ENCODE assay signal across 8 cellular contexts in the genomic region with DNA sequence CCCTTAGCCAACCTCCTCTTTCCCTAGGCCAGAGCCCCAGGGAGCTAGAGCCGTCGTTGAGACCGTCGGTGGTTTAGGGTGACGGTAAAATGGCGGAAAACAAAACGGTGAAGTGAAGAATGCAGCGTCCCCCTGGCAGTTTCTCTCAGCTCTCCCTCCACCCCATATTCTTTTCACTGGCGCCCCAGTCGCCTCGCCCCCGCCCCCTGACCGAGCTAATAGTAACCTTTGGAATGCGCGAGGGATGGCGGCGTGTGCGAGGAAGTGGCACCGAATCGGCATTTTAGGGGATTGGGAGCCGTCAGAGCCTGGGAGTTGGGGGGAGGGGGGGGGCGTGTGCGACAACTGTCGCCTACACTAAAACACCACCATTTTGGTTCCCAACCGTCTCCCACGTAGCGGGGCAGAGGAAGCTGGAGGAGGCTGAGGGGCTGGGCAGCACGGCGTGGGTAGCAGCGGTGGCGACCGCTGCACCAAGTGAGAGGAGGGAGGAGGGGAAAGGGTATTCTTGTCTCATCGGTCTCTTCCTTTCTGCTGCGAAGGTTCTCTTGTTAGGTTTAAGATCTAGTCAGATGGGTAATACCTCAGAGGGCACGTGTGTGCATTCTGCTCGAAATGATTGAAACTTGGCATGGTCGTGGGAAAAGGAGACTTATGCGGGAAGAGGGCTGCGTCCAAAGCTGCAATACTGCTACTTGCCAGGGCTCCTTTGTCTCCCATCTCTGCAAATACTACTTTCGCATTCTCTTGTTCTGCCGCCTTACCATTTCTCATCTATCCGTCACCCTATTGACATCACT. TPM values are rescaled to one million over a fixed set of nuclear protein-coding genes. Genes with fewer than 3 reads are reported as not detected.
DNase-seq lines count a peak whose midpoint lies in the region; ATAC-seq and TF ChIP-seq lines count a peak whose summit lies in the region.

No MANE protein-coding gene starts in this region.

- peak overlapping the region; percentile 82 for H3K4me3 Mint-ChIP-seq in dendritic cell treated with granulocyte-macrophage colony-stimulating factor and Interleukin-4, amounts not matched to agents 40 ng/mL and 50 ng/mL, for 4 days

- H2BK120ac ChIP-seq in mesenchymal stem cell (ENCODE audit: low read depth, low read length): no peak overlapping the region

- TF ChIP-seq CTCF in GM13976 (IDR thresholded peaks at IDR 0.05; ENCODE audit: borderline replicate concordance, control extremely low read depth, extremely low read depth, insufficient read depth, missing control alignments): no peak

- peak overlapping the region; percentile 59 for H4K91ac ChIP-seq in mesenchymal stem cell (ENCODE audit: low read length)

- H3K79me1 ChIP-seq in mesenchymal stem cell (replicated peaks; ENCODE audit: low read length, poor library complexity, severe bottlenecking): no peaks in the 10 kb centered on the region

- H3K36me3 ChIP-seq in ACC112 (ENCODE audit: insufficient read depth, low read length) (no peaks in the 10 kb centered on the region), mesenchymal stem cell (ENCODE audit: control insufficient read depth in 1 of 2, insufficient read depth in 2 of 2, low read depth in 1 of 2, low read length in 2 of 2) (no peaks in the 10 kb centered on the region), thymus (ENCODE audit: control insufficient read depth, insufficient read depth) (no peaks in the 10 kb centered on the region)

- no peak overlapping the region for H2AK5ac ChIP-seq in mesenchymal stem cell (ENCODE audit: low read length, severe bottlenecking)

- no peaks in the 10 kb centered on the region for H3K9me3 ChIP-seq in mesenchymal stem cell (ENCODE audit: control insufficient read depth, low read length)
- no peaks in the 10 kb centered on the region for H3K9me3 ChIP-seq in thymus (ENCODE audit: control insufficient read depth)

- intact Hi-C loops in dendritic cell treated with granulocyte-macrophage colony-stimulating factor and Interleukin-4, amounts not matched to agents 40 ng/mL and 50 ng/mL, for 4 days (cut with micrococcal nuclease): no loop called here

- H3K9me3 Mint-ChIP-seq in dendritic cell treated with granulocyte-macrophage colony-stimulating factor and Interleukin-4, amounts not matched to agents 40 ng/mL and 50 ng/mL, for 4 days: no peaks in the 10 kb centered on the region

- H3K27ac ChIP-seq in ACC112 (ENCODE audit: low read depth, low read length) (no peak overlapping the region), mesenchymal stem cell (ENCODE audit: low read length, poor library complexity, severe bottlenecking) (no peak overlapping the region), thymus (ENCODE audit: low read depth) (peak overlapping the region; percentile 10)

- ATAC-seq in HG03159 (IDR thresholded peaks at IDR 0.05; ENCODE audit: unreplicated experiment): peak; percentile 49
- no peak for ATAC-seq in activated CD4-positive, CD25-positive, alpha-beta regulatory T cell treated with anti-CD3 and anti-CD28 coated beads, Interleukin-2, amount 50 U/mL, for 24 hours

- no peak overlapping the region for H3K14ac ChIP-seq in mesenchymal stem cell (ENCODE audit: low read length in 2 of 2)

- peak overlapping the region; percentile 59 for H3K9ac ChIP-seq in mesenchymal stem cell (ENCODE audit: low read length)

- no peak overlapping the region for H2BK15ac ChIP-seq in mesenchymal stem cell (ENCODE audit: low read depth, poor library complexity, severe bottlenecking)

- H3K4me3 ChIP-seq in ACC112 (ENCODE audit: low read depth, low read length): peak overlapping the region; percentile 40
- peak overlapping the region; percentile 62 to 69 for H3K4me3 ChIP-seq in mesenchymal stem cell (ENCODE audit: insufficient read depth in 1 of 2, low read depth in 1 of 2, low read length in 2 of 2)
- peak overlapping the region; percentile 71 for H3K4me3 ChIP-seq in thymus (ENCODE audit: low read length)

- in situ Hi-C loops in GM13976 (cut with MboI; ENCODE audit: low sequenced_read_pairs, unreplicated experiment): no loop called here

- H2BK12ac ChIP-seq in mesenchymal stem cell (ENCODE audit: low read length in 2 of 2): no peak overlapping the region

- H3K27me3 ChIP-seq in ACC112 (ENCODE audit: insufficient read depth, low read length): peaks cover 27% of the 10 kb centered on the region
- peaks cover 0 to 6% of the 10 kb centered on the region in 2 experiments for H3K27me3 ChIP-seq in mesenchymal stem cell (ENCODE audit: control insufficient read depth in 1 of 2, insufficient read depth in 1 of 2, low read length in 2 of 2)
- H3K27me3 ChIP-seq in thymus (ENCODE audit: control insufficient read depth, insufficient read depth): no peaks in the 10 kb centered on the region

- H3K36me3 Mint-ChIP-seq in dendritic cell treated with granulocyte-macrophage colony-stimulating factor and Interleukin-4, amounts not matched to agents 40 ng/mL and 50 ng/mL, for 4 days (ENCODE audit: low read depth): peaks cover 6% of the 10 kb centered on the region

- H2BK5ac ChIP-seq in mesenchymal stem cell (ENCODE audit: low read depth, low read length, poor library complexity, severe bottlenecking): no peak overlapping the region

- H3K27me3 Mint-ChIP-seq in dendritic cell treated with granulocyte-macrophage colony-stimulating factor and Interleukin-4, amounts not matched to agents 40 ng/mL and 50 ng/mL, for 4 days: peaks cover 19% of the 10 kb centered on the region

- H3K27ac Mint-ChIP-seq in dendritic cell treated with granulocyte-macrophage colony-stimulating factor and Interleukin-4, amounts not matched to agents 40 ng/mL and 50 ng/mL, for 4 days: peak overlapping the region; percentile 30

- H3K4me1 Mint-ChIP-seq in dendritic cell treated with granulocyte-macrophage colony-stimulating factor and Interleukin-4, amounts not matched to agents 40 ng/mL and 50 ng/mL, for 4 days (ENCODE audit: low read depth): peaks cover 11% of the 10 kb centered on the region

- DNase-seq in GM13976 (ENCODE audit: low spot score): peak; percentile 23
- peak; percentile 61 for DNase-seq in RKO (ENCODE audit: low spot score)
- DNase-seq in mesenchymal stem cell: peak; percentile 44

- no peak overlapping the region for H3K18ac ChIP-seq in mesenchymal stem cell (ENCODE audit: low read depth in 1 of 2, low read length in 2 of 2)

- H2AFZ ChIP-seq in ACC112 (ENCODE audit: low read length, unreplicated experiment) (no peak overlapping the region), mesenchymal stem cell (ENCODE audit: low read depth, low read length) (peak overlapping the region; percentile 53)

- H3K23ac ChIP-seq in mesenchymal stem cell (ENCODE audit: low read length in 2 of 2): no peak overlapping the region

- H3K4me1 ChIP-seq in ACC112 (ENCODE audit: control insufficient read depth, insufficient read depth, low read length, unreplicated experiment): no peaks in the 10 kb centered on the region
- H3K4me1 ChIP-seq in mesenchymal stem cell (ENCODE audit: control insufficient read depth, insufficient read depth, low read depth, low read length): no peaks in the 10 kb centered on the region
- H3K4me1 ChIP-seq in thymus (ENCODE audit: control insufficient read depth, insufficient read depth, low read length): no peaks in the 10 kb centered on the region

- peak overlapping the region; percentile 17 for H4K8ac ChIP-seq in mesenchymal stem cell (ENCODE audit: low read length)

- peak overlapping the region; percentile 24 for H3K4me2 ChIP-seq in mesenchymal stem cell (ENCODE audit: low read length, poor library complexity, severe bottlenecking)

- H3K4ac ChIP-seq in mesenchymal stem cell (ENCODE audit: low read depth in 1 of 2, low read length in 2 of 2): peak overlapping the region in 1 of 2 experiments; percentile 67

- no peaks in the 10 kb centered on the region for H3K79me2 ChIP-seq in ACC112 (ENCODE audit: control insufficient read depth, insufficient read depth, low read length, unreplicated experiment)

- under 1% methylated on average over 11 of the region's 42 CpGs for WGBS in mesenchymal stem cell
- 0% methylated on average over 42 of the region's 42 CpGs for WGBS in thymus

RNA-seq across cellular contexts. Expression of a gene that starts 0.8 kb away (rescaled TPM):
- polyA plus RNA-seq in mesenchymal stem cell (2013, experiment 1 of 2): 6.6 TPM
- 6.6 TPM for polyA plus RNA-seq in mesenchymal stem cell (2013, experiment 2 of 2)
- polyA plus RNA-seq in thymus: 20.6 TPM

RNA-seq across cellular contexts. Expression of a gene that starts 1.0 kb away (rescaled TPM):
- polyA plus RNA-seq in mesenchymal stem cell (2013, experiment 1 of 2): not detected
- 0.03 TPM for polyA plus RNA-seq in mesenchymal stem cell (2013, experiment 2 of 2)
- polyA plus RNA-seq in thymus: 0.02 TPM
